Comparison of ENCODE assay signal across 12 cellular contexts in the genomic region with DNA sequence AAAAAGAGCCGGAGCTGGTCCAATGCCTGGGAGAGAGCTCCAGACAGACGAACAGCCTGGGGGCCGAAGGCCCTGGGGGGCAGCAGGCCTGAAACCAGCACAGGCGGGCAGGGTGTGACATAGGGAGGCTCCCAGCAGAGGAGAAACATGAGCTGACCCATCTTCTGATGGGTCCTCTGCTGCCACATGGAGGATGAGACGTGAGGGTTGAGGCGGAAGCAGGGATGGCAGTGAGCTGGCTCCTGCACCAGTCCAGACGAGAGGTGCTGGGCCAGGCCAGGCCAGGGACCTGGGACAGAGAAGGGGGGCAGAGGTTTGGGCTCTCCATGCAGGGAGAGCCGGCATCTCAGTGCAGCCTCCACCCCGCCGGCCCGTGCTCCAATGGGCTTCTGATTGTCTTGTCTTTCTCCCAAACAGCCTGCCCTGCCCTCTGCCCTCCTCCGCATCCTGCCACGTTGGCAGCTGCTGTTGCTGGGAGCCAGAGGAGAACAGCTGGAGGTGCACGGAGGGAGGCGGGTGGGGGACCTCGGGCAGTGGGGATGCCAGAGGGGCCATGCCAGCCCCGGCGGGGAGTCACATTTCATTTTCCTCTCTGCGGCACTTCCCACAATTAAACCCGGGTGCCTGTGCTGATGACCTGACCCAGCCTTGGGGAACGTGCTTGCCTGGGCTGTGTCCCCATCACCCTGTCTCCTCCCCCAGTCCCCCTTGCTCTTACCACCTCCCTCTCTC.
DNase-seq lines count a peak whose midpoint lies in the region; ATAC-seq and TF ChIP-seq lines count a peak whose summit lies in the region.
"Had no signal": no experiment of that assay in that cellular context is flagged by ENCODE, and none has a peak within 500 bp of the region (broad histone marks: within the 10 kb centered on the region; RNA-seq: fewer than 3 reads in every experiment).

No MANE protein-coding gene starts in this region.

- DNase-seq in AG10803 (ENCODE audit: low read depth) (peak; percentile 54), GM23338 (ENCODE audit: low spot score) (no peak), SJCRH30 (peak; percentile 88 to 89), myocyte (ENCODE audit: low read depth) (peak; percentile 86), transverse colon (no peak), NCI-H2227 treated with DMSO at 0.1 percent for 48 hours (lab: John Stamatoyannopoulos, UW) (no peak)
- no peak for DNase-seq in activated CD8-positive, alpha-beta memory T cell treated with anti-CD3 and anti-CD28 coated beads for 24 hours
- DNase-seq: islet precursor cell had no signal

- peaks cover 29% of the 10 kb centered on the region for H3K4me1 Mint-ChIP-seq in GM23338

- TF ChIP-seq EP300 in transverse colon (IDR thresholded peaks at IDR 0.05; ENCODE audit: low read depth), result no peak

- H3K4me3 ChIP-seq in AG10803 (ENCODE audit: low read length) (no peak overlapping the region), GM23338 (no peak overlapping the region), SJCRH30 (no peak overlapping the region), transverse colon (no peak overlapping the region)
- H3K4me3 ChIP-seq: breast epithelium had no signal

- intact Hi-C loops in transverse colon (cut with DNase I; ENCODE audit: low total_unique reads), result no loop called here

- H3K79me2 ChIP-seq in GM23338 (replicated peaks; ENCODE audit: insufficient read depth), result no peaks in the 10 kb centered on the region

- no peaks in the 10 kb centered on the region for H3K9me3 Mint-ChIP-seq in GM23338
- H3K9me3 Mint-ChIP-seq: T-helper 2 cell treated with Interferon-gamma antibody and Interleukin-4, amounts not matched to agents 5 μg/mL and 100 μg/mL, for 36 hours had no signal

- no peaks in the 10 kb centered on the region for H3K36me3 Mint-ChIP-seq in GM23338 (ENCODE audit: low read depth)

- H3F3A ChIP-seq in GM23338 (replicated peaks; ENCODE audit: low read depth), result no peaks in the 10 kb centered on the region

- no peak overlapping the region for H3K27ac ChIP-seq in GM23338 (ENCODE audit: low read depth)
- peak overlapping the region; percentile 59 for H3K27ac ChIP-seq in SJCRH30
- no peak overlapping the region for H3K27ac ChIP-seq in transverse colon
- H3K27ac ChIP-seq: breast epithelium, epithelial cell of prostate had no signal

- H3K27ac Mint-ChIP-seq in GM23338, result no peak overlapping the region
- H3K27ac Mint-ChIP-seq: T-helper 2 cell treated with Interferon-gamma antibody and Interleukin-4, amounts not matched to agents 5 μg/mL and 100 μg/mL, for 36 hours had no signal

- in situ Hi-C loops in transverse colon (cut with MboI; ENCODE audit: low pct_ligation_motif_present in 1 of 4, low pct_unique_long_range_greater_than_20kb in 1 of 4, low sequenced_read_pairs in 3 of 4), result no loop called here

- peak; percentile 51 for ATAC-seq in GM23338
- no peak for ATAC-seq in GM21717 (IDR thresholded peaks at IDR 0.05; ENCODE audit: unreplicated experiment)

- H4K20me1 ChIP-seq in GM23338 (replicated peaks; ENCODE audit: insufficient read depth), result no peaks in the 10 kb centered on the region

- WGBS in transverse colon (ENCODE audit: low coverage in 1 of 2), 2 donors, result 60 to 73% methylated on average over 2 to 21 of the region's 21 CpGs

- H3K27me3 Mint-ChIP-seq in GM23338 (ENCODE audit: insufficient read depth, low read depth, poor library complexity), result peaks cover 21% of the 10 kb centered on the region

- H2AFZ ChIP-seq in GM23338, result no peak overlapping the region

- no peaks in the 10 kb centered on the region for H3K9me3 ChIP-seq in SJCRH30 (replicated peaks)
- no peaks in the 10 kb centered on the region for H3K9me3 ChIP-seq in transverse colon
- H3K9me3 ChIP-seq: breast epithelium had no signal

- H3K4me1 ChIP-seq in GM23338 (ENCODE audit: insufficient read depth) (0 out of 2 replicates have a peak, but pooled peaks cover 5% of the 10 kb centered on the region), SJCRH30 (peaks cover 38% of the 10 kb centered on the region), transverse colon (peaks cover 3 to 20% (median 11%) of the 10 kb centered on the region in 4 donors)
- H3K4me1 ChIP-seq: breast epithelium had no signal

- H3K4me2 ChIP-seq in GM23338, result no peak overlapping the region

- H3K36me3 ChIP-seq in GM23338 (ENCODE audit: insufficient read depth), result no peaks in the 10 kb centered on the region
- H3K36me3 ChIP-seq in SJCRH30, result no peaks in the 10 kb centered on the region
- no peaks in the 10 kb centered on the region for H3K36me3 ChIP-seq in transverse colon
- H3K36me3 ChIP-seq: breast epithelium had no signal

- no peaks in the 10 kb centered on the region for H3K9me2 ChIP-seq in GM23338 (ENCODE audit: insufficient read depth)

- no peak for TF ChIP-seq POLR2A in transverse colon (IDR thresholded peaks at IDR 0.05)

- TF ChIP-seq CTCF in AG10803 (conservative IDR thresholded peaks at IDR 0.05; ENCODE audit: low read length) (peak; percentile 11; the same call in 1 of the 2 replicates), GM23338 (conservative IDR thresholded peaks at IDR 0.05; ENCODE audit: low read depth in 2 of 2) (0 out of 4 replicates have a peak, but pooled peaks of 1 of the 2 experiments have one; percentile 17), transverse colon (IDR thresholded peaks at IDR 0.05) (no peak)

- peak overlapping the region; percentile 9; the same call in 1 of the 3 replicates for H3K4me3 Mint-ChIP-seq in GM23338
- H3K4me3 Mint-ChIP-seq: T-helper 2 cell treated with Interferon-gamma antibody and Interleukin-4, amounts not matched to agents 5 μg/mL and 100 μg/mL, for 36 hours had no signal

- H3K27me3 ChIP-seq in GM23338 (ENCODE audit: insufficient read depth) (no peaks in the 10 kb centered on the region), SJCRH30 (no peaks in the 10 kb centered on the region), transverse colon (no peaks in the 10 kb centered on the region)
- H3K27me3 ChIP-seq: breast epithelium had no signal

TF ChIP-seq in GM23338, 12 proteins besides CTCF, POLR2A, EP300 and RAD21 (continues in another document):
- TF ChIP-seq, protein P1, sequence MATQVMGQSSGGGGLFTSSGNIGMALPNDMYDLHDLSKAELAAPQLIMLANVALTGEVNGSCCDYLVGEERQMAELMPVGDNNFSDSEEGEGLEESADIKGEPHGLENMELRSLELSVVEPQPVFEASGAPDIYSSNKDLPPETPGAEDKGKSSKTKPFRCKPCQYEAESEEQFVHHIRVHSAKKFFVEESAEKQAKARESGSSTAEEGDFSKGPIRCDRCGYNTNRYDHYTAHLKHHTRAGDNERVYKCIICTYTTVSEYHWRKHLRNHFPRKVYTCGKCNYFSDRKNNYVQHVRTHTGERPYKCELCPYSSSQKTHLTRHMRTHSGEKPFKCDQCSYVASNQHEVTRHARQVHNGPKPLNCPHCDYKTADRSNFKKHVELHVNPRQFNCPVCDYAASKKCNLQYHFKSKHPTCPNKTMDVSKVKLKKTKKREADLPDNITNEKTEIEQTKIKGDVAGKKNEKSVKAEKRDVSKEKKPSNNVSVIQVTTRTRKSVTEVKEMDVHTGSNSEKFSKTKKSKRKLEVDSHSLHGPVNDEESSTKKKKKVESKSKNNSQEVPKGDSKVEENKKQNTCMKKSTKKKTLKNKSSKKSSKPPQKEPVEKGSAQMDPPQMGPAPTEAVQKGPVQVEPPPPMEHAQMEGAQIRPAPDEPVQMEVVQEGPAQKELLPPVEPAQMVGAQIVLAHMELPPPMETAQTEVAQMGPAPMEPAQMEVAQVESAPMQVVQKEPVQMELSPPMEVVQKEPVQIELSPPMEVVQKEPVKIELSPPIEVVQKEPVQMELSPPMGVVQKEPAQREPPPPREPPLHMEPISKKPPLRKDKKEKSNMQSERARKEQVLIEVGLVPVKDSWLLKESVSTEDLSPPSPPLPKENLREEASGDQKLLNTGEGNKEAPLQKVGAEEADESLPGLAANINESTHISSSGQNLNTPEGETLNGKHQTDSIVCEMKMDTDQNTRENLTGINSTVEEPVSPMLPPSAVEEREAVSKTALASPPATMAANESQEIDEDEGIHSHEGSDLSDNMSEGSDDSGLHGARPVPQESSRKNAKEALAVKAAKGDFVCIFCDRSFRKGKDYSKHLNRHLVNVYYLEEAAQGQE (IDR thresholded peaks at IDR 0.05; ENCODE audit: unreplicated experiment), result no peak
- no peak for TF ChIP-seq POLR2AphosphoS5 (IDR thresholded peaks at IDR 0.05; ENCODE audit: low read depth)
- no peak for TF ChIP-seq EZH2 (IDR thresholded peaks at IDR 0.05; ENCODE audit: low read depth, unreplicated experiment)
- TF ChIP-seq EZH2phosphoT487 (IDR thresholded peaks at IDR 0.05; ENCODE audit: unreplicated experiment), result no peak
- no peak for TF ChIP-seq JUNB (IDR thresholded peaks at IDR 0.05; ENCODE audit: unreplicated experiment)
- TF ChIP-seq, protein P2, sequence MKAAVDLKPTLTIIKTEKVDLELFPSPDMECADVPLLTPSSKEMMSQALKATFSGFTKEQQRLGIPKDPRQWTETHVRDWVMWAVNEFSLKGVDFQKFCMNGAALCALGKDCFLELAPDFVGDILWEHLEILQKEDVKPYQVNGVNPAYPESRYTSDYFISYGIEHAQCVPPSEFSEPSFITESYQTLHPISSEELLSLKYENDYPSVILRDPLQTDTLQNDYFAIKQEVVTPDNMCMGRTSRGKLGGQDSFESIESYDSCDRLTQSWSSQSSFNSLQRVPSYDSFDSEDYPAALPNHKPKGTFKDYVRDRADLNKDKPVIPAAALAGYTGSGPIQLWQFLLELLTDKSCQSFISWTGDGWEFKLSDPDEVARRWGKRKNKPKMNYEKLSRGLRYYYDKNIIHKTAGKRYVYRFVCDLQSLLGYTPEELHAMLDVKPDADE (IDR thresholded peaks at IDR 0.05), result no peak
- no peak for TF ChIP-seq NANOG (IDR thresholded peaks at IDR 0.05; ENCODE audit: borderline replicate concordance)
- TF ChIP-seq STAT1 (IDR thresholded peaks at IDR 0.05; ENCODE audit: unreplicated experiment), result no peak
- TF ChIP-seq ZNF331 (CRISPR knock-in tag; IDR thresholded peaks at IDR 0.05; ENCODE audit: low read depth), result no peak
- TF ChIP-seq ZNF114 (CRISPR knock-in tag; IDR thresholded peaks at IDR 0.05), result no peak
- TF ChIP-seq CREB1 (CRISPR knock-in tag; IDR thresholded peaks at IDR 0.05; ENCODE audit: low read depth), result no peak

Comparison
In these comparisons a context has a peak if more than half of its experiments do, and no peak if none do; other contexts are left out.
1. DNase-seq: peak in AG10803 (single experiment), SJCRH30 (2 of 2) and myocyte (single experiment); none in GM23338 (single experiment), transverse colon (single experiment), NCI-H2227 treated with DMSO at 0.1 percent for 48 hours (single experiment) and activated CD8-positive, alpha-beta memory T cell treated with anti-CD3 and anti-CD28 coated beads for 24 hours (single experiment).